16 cellular contexts compared by ENCODE assay signal in genomic region chr1:29281531-29281930, GRCh38. TPM values are rescaled to one million over a fixed set of nuclear protein-coding genes. Genes with fewer than 3 reads are reported as not detected.
"Had no signal": no experiment of that assay in that cellular context is flagged by ENCODE, and none has a peak within 500 bp of the region (broad histone marks: within the 10 kb centered on the region; RNA-seq: fewer than 3 reads in every experiment).

No MANE protein-coding gene starts in this region.

- ATAC-seq: heart right ventricle; naive thymus-derived CD4-positive, alpha-beta T cell; psoas muscle; right lobe of liver; stimulated activated memory B cell treated with anti-CD40 and anti-IgM and Interleukin-4, amounts not matched to agents 10 μg/mL and 1 μg/mL and 100 μg/mL, for 72 hours had no signal

- H3K36me3 Mint-ChIP-seq: naive thymus-derived CD4-positive, alpha-beta T cell; stimulated activated memory B cell treated with anti-CD40 and anti-IgM and Interleukin-4, amounts not matched to agents 10 μg/mL and 1 μg/mL and 100 μg/mL, for 72 hours had no signal

- H3K9me3 Mint-ChIP-seq: naive thymus-derived CD4-positive, alpha-beta T cell; stimulated activated naive CD8-positive, alpha-beta T cell treated with anti-CD3 and anti-CD28 coated beads, Interleukin-15, Interleukin-2, amounts not matched to agents 100 ng/mL and 50 ng/mL, for 24 hours had no signal

- DNase-seq: colonic mucosa; erythroblast; heart right ventricle; hypothalamus; kidney glomerular epithelial cell; mesendoderm; naive thymus-derived CD4-positive, alpha-beta T cell; psoas muscle; retina; right lobe of liver; stimulated activated CD4-positive, alpha-beta T cell treated with anti-CD3 and anti-CD28 coated beads, Interleukin-4, amount 100 ng/mL, for 1 hour; stimulated activated CD8-positive, alpha-beta memory T cell treated with anti-CD3 and anti-CD28 coated beads, Interleukin-4, amount 100 ng/mL, for 48 hours; transverse colon had no signal

- H3K4me1 ChIP-seq: colonic mucosa, parathyroid adenoma, psoas muscle, right lobe of liver, transverse colon had no signal

- H3K36me3 ChIP-seq: colonic mucosa, right lobe of liver, transverse colon had no signal

- H3K27ac Mint-ChIP-seq: naive thymus-derived CD4-positive, alpha-beta T cell; stimulated activated memory B cell treated with anti-CD40 and anti-IgM and Interleukin-4, amounts not matched to agents 10 μg/mL and 1 μg/mL and 100 μg/mL, for 72 hours; stimulated activated naive CD8-positive, alpha-beta T cell treated with anti-CD3 and anti-CD28 coated beads, Interleukin-15, Interleukin-2, amounts not matched to agents 100 ng/mL and 50 ng/mL, for 24 hours had no signal

- H3K4me3 Mint-ChIP-seq: naive thymus-derived CD4-positive, alpha-beta T cell; stimulated activated memory B cell treated with anti-CD40 and anti-IgM and Interleukin-4, amounts not matched to agents 10 μg/mL and 1 μg/mL and 100 μg/mL, for 72 hours; stimulated activated naive CD8-positive, alpha-beta T cell treated with anti-CD3 and anti-CD28 coated beads, Interleukin-15, Interleukin-2, amounts not matched to agents 100 ng/mL and 50 ng/mL, for 24 hours had no signal

- H3K27me3 ChIP-seq: colonic mucosa, heart right ventricle, right lobe of liver, transverse colon had no signal

- H3K4me3 ChIP-seq: colonic mucosa, heart right ventricle, psoas muscle, right lobe of liver, transverse colon had no signal

- H3K9me3 ChIP-seq: colonic mucosa, psoas muscle, right lobe of liver, transverse colon had no signal

- H3K27ac ChIP-seq: colonic mucosa, heart right ventricle, parathyroid adenoma, psoas muscle, right lobe of liver, transverse colon had no signal

RNA-seq across cellular contexts. Expression of gene PTPRU, which starts 45.2 kb away (rescaled TPM):
- polyA plus RNA-seq: naive thymus-derived CD4-positive, alpha-beta T cell had no signal
